Comparison of ENCODE assay signal across 10 cellular contexts in genomic region chr10:86599729-86600128, GRCh38. TPM values are rescaled to one million over a fixed set of nuclear protein-coding genes. Genes with fewer than 3 reads are reported as not detected.
DNase-seq lines count a peak whose midpoint lies in the region; ATAC-seq, FAIRE-seq and TF ChIP-seq lines count a peak whose summit lies in the region.
"Had no signal": no experiment of that assay in that cellular context is flagged by ENCODE, and none has a peak within 500 bp of the region (broad histone marks: within the 10 kb centered on the region; RNA-seq: fewer than 3 reads in every experiment).

No MANE protein-coding gene starts in this region.

- intact Hi-C loops in CD4-positive, alpha-beta T cell (cut with DNase I, micrococcal nuclease), result no loop called here

- no peak overlapping the region for H3K4me3 Mint-ChIP-seq in CD4-positive, alpha-beta T cell

- H3K27ac ChIP-seq in CD4-positive, alpha-beta T cell (ENCODE audit: low read depth, low read length), result no peak overlapping the region
- H3K27ac ChIP-seq: thoracic aorta had no signal

- no peak for DNase-seq in CD4-positive, alpha-beta T cell
- DNase-seq in GM19239 (ENCODE audit: insufficient read length, low spot score) (peak; percentile 28), choroid plexus epithelial cell (ENCODE audit: low read depth) (peak; percentile 40), HK-2 (ENCODE audit: unreplicated experiment) (no peak)
- DNase-seq in activated CD4-positive, CD25-positive, alpha-beta regulatory T cell treated with anti-CD3 and anti-CD28 coated beads, Interleukin-2, amount 50 U/mL, for 72 hours, result no peak

- H3K36me3 Mint-ChIP-seq in CD4-positive, alpha-beta T cell (ENCODE audit: low read depth), result no peaks in the 10 kb centered on the region

- no peaks in the 10 kb centered on the region for H3K9me3 ChIP-seq in CD4-positive, alpha-beta T cell (ENCODE audit: control insufficient read depth, low read length)
- H3K9me3 ChIP-seq: MG63, thoracic aorta had no signal

- peak; percentile 44 for ATAC-seq in CD4-positive, alpha-beta T cell (ENCODE audit: poor library complexity)
- peak; percentile 88 for ATAC-seq in HG03442 (IDR thresholded peaks at IDR 0.05; ENCODE audit: unreplicated experiment)
- no peak for ATAC-seq in GM19467 (IDR thresholded peaks at IDR 0.05; ENCODE audit: unreplicated experiment)
- ATAC-seq in GM19324 (IDR thresholded peaks at IDR 0.05; ENCODE audit: low FRiP score, unreplicated experiment), result no peak

- POLR2A ChIA-PET in CD4-positive, alpha-beta T cell (lab: Charles Lee), result no interaction called here

- no peak overlapping the region for H3K4me3 ChIP-seq in choroid plexus epithelial cell (ENCODE audit: low read depth, low read length)
- H3K4me3 ChIP-seq: MG63, thoracic aorta had no signal

- H3K27me3 ChIP-seq in CD4-positive, alpha-beta T cell (ENCODE audit: control insufficient read depth, insufficient read depth, low read length), result no peaks in the 10 kb centered on the region
- H3K27me3 ChIP-seq: MG63 had no signal

- no peak for FAIRE-seq in GM19239 (lab: Jason Lieb, UNC)

- CTCF ChIA-PET in CD4-positive, alpha-beta T cell (lab: Charles Lee), result no interaction called here

- no peaks in the 10 kb centered on the region for H3K27me3 Mint-ChIP-seq in CD4-positive, alpha-beta T cell

- H3K9me3 Mint-ChIP-seq in CD4-positive, alpha-beta T cell, result no peaks in the 10 kb centered on the region

- TF ChIP-seq CTCF in CD4-positive, alpha-beta T cell (IDR thresholded peaks at IDR 0.05), result no peak
- no peak for TF ChIP-seq CTCF in choroid plexus epithelial cell (conservative IDR thresholded peaks at IDR 0.05; ENCODE audit: low read depth, low read length)

- H3K27ac Mint-ChIP-seq in CD4-positive, alpha-beta T cell, result no peak overlapping the region

- no peaks in the 10 kb centered on the region for H3K4me1 Mint-ChIP-seq in CD4-positive, alpha-beta T cell (ENCODE audit: low read depth)

RNA-seq across cellular contexts. Expression of gene OPN4, which starts 54.6 kb away (rescaled TPM):
- total RNA-seq in CD4-positive, alpha-beta T cell, result not detected
- total RNA-seq: thoracic aorta had no signal

Comparison
In these comparisons a context has a peak if more than half of its experiments do, and no peak if none do; other contexts are left out.
1. ATAC-seq: peak in CD4-positive, alpha-beta T cell (single experiment) and HG03442 (single experiment); none in GM19467 (single experiment) and GM19324 (single experiment).
2. DNase-seq: peak in GM19239 (single experiment) and choroid plexus epithelial cell (single experiment); none in CD4-positive, alpha-beta T cell (0 of 10), HK-2 (single experiment) and activated CD4-positive, CD25-positive, alpha-beta regulatory T cell treated with anti-CD3 and anti-CD28 coated beads, Interleukin-2, amount 50 U/mL, for 72 hours (single experiment).